In the genomic region with DNA sequence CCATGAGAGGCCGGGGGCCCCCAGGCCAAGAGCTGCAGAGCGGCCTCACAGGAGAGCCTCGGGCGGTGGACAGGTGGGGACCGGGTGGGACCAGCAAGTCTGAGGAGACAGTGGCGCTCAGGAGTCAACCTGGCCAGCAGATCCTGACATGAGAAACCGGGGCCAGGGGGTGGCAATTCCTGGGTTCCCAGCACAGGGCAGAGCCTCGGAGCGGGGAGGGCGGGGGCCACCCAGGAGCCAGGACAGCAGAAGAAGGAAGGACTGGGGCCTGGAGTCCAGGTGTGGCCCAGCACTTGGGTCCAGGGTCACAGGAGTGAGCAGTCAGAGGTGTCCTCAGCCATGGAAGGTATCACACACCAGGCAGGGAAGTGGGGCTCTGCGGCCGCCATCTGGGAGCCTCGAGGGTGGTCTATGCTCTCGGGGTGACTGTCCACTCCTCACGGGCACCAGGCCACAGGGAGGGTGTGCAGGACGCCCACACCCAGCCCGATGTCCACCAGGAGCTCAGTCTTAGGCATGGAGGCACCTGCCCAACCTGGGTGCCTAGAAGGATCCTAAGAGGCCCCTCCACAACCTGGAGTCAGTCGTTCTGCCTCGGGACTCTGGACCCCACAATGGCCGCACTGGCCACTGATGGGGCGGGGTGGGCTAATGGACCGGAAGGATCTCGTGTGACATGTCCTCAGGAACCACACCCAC, we compare ENCODE assay signal across 1 cellular context.
TF ChIP-seq lines count a peak whose summit lies in the region.

No MANE protein-coding gene starts in this region.

TF ChIP-seq in IMR-90, 13 proteins besides CTCF, POLR2A, EP300 and RAD21:
- TF ChIP-seq CHD1 (IDR thresholded peaks at IDR 0.05; ENCODE audit: low read depth, low read length) (no peak), ELK1 (IDR thresholded peaks at IDR 0.05; ENCODE audit: borderline replicate concordance, low read depth, low read length) (no peak), BHLHE40 (IDR thresholded peaks at IDR 0.05; ENCODE audit: low read depth, low read length) (no peak), MXI1 (IDR thresholded peaks at IDR 0.05; ENCODE audit: borderline replicate concordance, low read depth, low read length) (no peak), CEBPB (IDR thresholded peaks at IDR 0.05; ENCODE audit: low read depth, low read length) (no peak), SMC3 (IDR thresholded peaks at IDR 0.05; ENCODE audit: low read depth, low read length) (no peak), RFX5 (IDR thresholded peaks at IDR 0.05; ENCODE audit: low read depth, low read length) (no peak), MAZ (IDR thresholded peaks at IDR 0.05; ENCODE audit: borderline replicate concordance, low read depth, low read length) (no peak), MAFK (IDR thresholded peaks at IDR 0.05; ENCODE audit: low read depth, low read length) (no peak)
TF ChIP-seq in IMR-90: peak in this region for 0.
